In genomic region chr11:126999366-126999765, GRCh38 we compare ENCODE assay signal across 1 cellular context.
TF ChIP-seq lines count a peak whose summit lies in the region.

No MANE protein-coding gene starts in this region.

TF ChIP-seq in HepG2, 621 proteins besides CTCF, POLR2A, EP300 and RAD21:
- TF ChIP-seq KAT2B (IDR thresholded peaks at IDR 0.05; ENCODE audit: borderline replicate concordance, low read depth, low read length) (no peak), EZH2 (conservative IDR thresholded peaks at IDR 0.05; ENCODE audit: low read depth, low read length) (0 out of 2 replicates have a peak, but pooled peaks have one; percentile 1)
